In genomic region chr9:91158946-91159345, GRCh38 we compare ENCODE assay signal across 21 cellular contexts.
DNase-seq lines count a peak whose midpoint lies in the region; ATAC-seq, FAIRE-seq and TF ChIP-seq lines count a peak whose summit lies in the region.
"Had no signal": no experiment of that assay in that cellular context is flagged by ENCODE, and none has a peak within 500 bp of the region (broad histone marks: within the 10 kb centered on the region; RNA-seq: fewer than 3 reads in every experiment).

No MANE protein-coding gene starts in this region.

- no peak overlapping the region for H3K56ac ChIP-seq in H1 (replicated peaks; ENCODE audit: insufficient read length, low read depth, low read length)

- H3K23me2 ChIP-seq in H1 (ENCODE audit: low read depth, low read length), result peaks cover 2% of the 10 kb centered on the region; the same call in 1 of the 2 replicates

- H3K27me3 ChIP-seq in H1 (replicated peaks in 1 of 4; ENCODE audit: control insufficient read depth in 3 of 4, extremely low read depth in 1 of 4, insufficient read depth in 3 of 4, low read length in 3 of 4) (no peaks in the 10 kb centered on the region; a peak in 2 of 7 replicates), vagina (no peaks in the 10 kb centered on the region)

- H3K27me3 Mint-ChIP-seq in activated CD4-positive, alpha-beta memory T cell treated with anti-CD3 and anti-CD28 coated beads, Interleukin-2, amount 10 ng/mL, durations not matched to agents 7 days and 5 days, result no peaks in the 10 kb centered on the region
- H3K27me3 Mint-ChIP-seq in activated CD4-positive, alpha-beta memory T cell treated with anti-CD3 and anti-CD28 coated beads for 36 hours, result no peaks in the 10 kb centered on the region
- H3K27me3 Mint-ChIP-seq in stimulated activated naive CD8-positive, alpha-beta T cell treated with anti-CD3 and anti-CD28 coated beads, Interleukin-15, Interleukin-2, amounts not matched to agents 100 ng/mL and 50 ng/mL, for 24 hours, result no peaks in the 10 kb centered on the region
- H3K27me3 Mint-ChIP-seq: CD4-positive, CD25-positive, alpha-beta regulatory T cell had no signal

- H3K79me1 ChIP-seq in H1 (ENCODE audit: low read depth, low read length), result no peaks in the 10 kb centered on the region

- no peak overlapping the region for H2BK5ac ChIP-seq in H1 (ENCODE audit: low read depth, low read length)

- no peak overlapping the region for H2BK12ac ChIP-seq in H1 (ENCODE audit: low read depth, low read length)

- H3K9me3 ChIP-seq in H1 (ENCODE audit: insufficient read depth in 2 of 2, low read depth in 1 of 2, low read length in 1 of 2) (no peaks in the 10 kb centered on the region; a peak in 1 of 4 replicates), vagina (no peaks in the 10 kb centered on the region)
- H3K9me3 ChIP-seq: Caco-2 had no signal

- H3K27ac Mint-ChIP-seq in activated CD4-positive, alpha-beta memory T cell treated with anti-CD3 and anti-CD28 coated beads, Interleukin-2, amount 10 ng/mL, durations not matched to agents 7 days and 5 days, result peak overlapping the region; percentile 74
- H3K27ac Mint-ChIP-seq in activated CD4-positive, alpha-beta memory T cell treated with anti-CD3 and anti-CD28 coated beads for 36 hours, result no peak overlapping the region
- peak overlapping the region; percentile 7 for H3K27ac Mint-ChIP-seq in stimulated activated naive CD8-positive, alpha-beta T cell treated with anti-CD3 and anti-CD28 coated beads, Interleukin-15, Interleukin-2, amounts not matched to agents 100 ng/mL and 50 ng/mL, for 24 hours
- H3K27ac Mint-ChIP-seq: CD4-positive, CD25-positive, alpha-beta regulatory T cell had no signal

- no peak for TF ChIP-seq EP300 in H1 (IDR thresholded peaks at IDR 0.05; ENCODE audit: borderline replicate concordance in 1 of 2, low read depth in 2 of 2, low read length in 2 of 2)

- peak overlapping the region; percentile 74 for H3K4me3 Mint-ChIP-seq in activated CD4-positive, alpha-beta memory T cell treated with anti-CD3 and anti-CD28 coated beads, Interleukin-2, amount 10 ng/mL, durations not matched to agents 7 days and 5 days
- no peak overlapping the region for H3K4me3 Mint-ChIP-seq in activated CD4-positive, alpha-beta memory T cell treated with anti-CD3 and anti-CD28 coated beads for 36 hours
- H3K4me3 Mint-ChIP-seq in stimulated activated naive CD8-positive, alpha-beta T cell treated with anti-CD3 and anti-CD28 coated beads, Interleukin-15, Interleukin-2, amounts not matched to agents 100 ng/mL and 50 ng/mL, for 24 hours, result no peak overlapping the region
- H3K4me3 Mint-ChIP-seq: CD4-positive, CD25-positive, alpha-beta regulatory T cell had no signal

- H3K14ac ChIP-seq in H1 (ENCODE audit: insufficient read length), result no peak overlapping the region

- no peak overlapping the region for H3K4me2 ChIP-seq in H1 (ENCODE audit: insufficient read depth in 1 of 2, low read depth in 2 of 2, low read length in 2 of 2)

- TF ChIP-seq POLR2A in H1 (IDR thresholded peaks at IDR 0.05; ENCODE audit: control extremely low read depth in 1 of 2, low read depth in 2 of 2, low read length in 2 of 2), result no peak
- TF ChIP-seq POLR2A in vagina (IDR thresholded peaks at IDR 0.05), result no peak

- no peak overlapping the region for H4K5ac ChIP-seq in H1 (ENCODE audit: insufficient read length, low read depth, low read length)

- no peak for FAIRE-seq in H1 (lab: Jason Lieb, UNC)
- FAIRE-seq: GM12892, K562 had no signal

- H4K20me1 ChIP-seq in H1 (replicated peaks in 1 of 2; ENCODE audit: control insufficient read depth in 1 of 2, insufficient read depth in 2 of 2, low read length in 2 of 2), result no peaks in the 10 kb centered on the region

- H2BK15ac ChIP-seq in H1 (ENCODE audit: low read length), result no peak overlapping the region

- H3K18ac ChIP-seq in H1 (ENCODE audit: extremely low read depth, low read length), result no peak overlapping the region

- H2BK120ac ChIP-seq in H1 (replicated peaks; ENCODE audit: low read depth, low read length), result no peak overlapping the region

- no peak for ATAC-seq in stimulated activated naive CD8-positive, alpha-beta T cell treated with anti-CD3 and anti-CD28 coated beads, Interleukin-15, Interleukin-2, amounts not matched to agents 100 U/mL and 50 U/mL, for 24 hours
- ATAC-seq in HG03280 (IDR thresholded peaks at IDR 0.05; ENCODE audit: unreplicated experiment), result no peak
- ATAC-seq: HCT116, K562 had no signal

- no peak overlapping the region for H4K91ac ChIP-seq in H1 (replicated peaks; ENCODE audit: insufficient read length, low read length)

- peaks cover 12% of the 10 kb centered on the region for H3K9me3 Mint-ChIP-seq in activated CD4-positive, alpha-beta memory T cell treated with anti-CD3 and anti-CD28 coated beads, Interleukin-2, amount 10 ng/mL, durations not matched to agents 7 days and 5 days
- H3K9me3 Mint-ChIP-seq in activated CD4-positive, alpha-beta memory T cell treated with anti-CD3 and anti-CD28 coated beads for 36 hours, result peaks cover 5% of the 10 kb centered on the region
- no peaks in the 10 kb centered on the region for H3K9me3 Mint-ChIP-seq in stimulated activated naive CD8-positive, alpha-beta T cell treated with anti-CD3 and anti-CD28 coated beads, Interleukin-15, Interleukin-2, amounts not matched to agents 100 ng/mL and 50 ng/mL, for 24 hours

- no peak for DNase-seq in activated CD4-positive, alpha-beta memory T cell treated with anti-CD3 and anti-CD28 coated beads, Interleukin-2, amount 10 ng/mL, durations not matched to agents 7 days and 5 days
- no peak for DNase-seq in activated CD4-positive, alpha-beta memory T cell treated with anti-CD3 and anti-CD28 coated beads for 36 hours
- DNase-seq in stimulated activated naive CD8-positive, alpha-beta T cell treated with anti-CD3 and anti-CD28 coated beads, Interleukin-15, Interleukin-2, amounts not matched to agents 100 U/mL and 50 U/mL, for 24 hours, result no peak
- no peak for DNase-seq in H1 (ENCODE audit: low read depth in 1 of 2, low spot score in 2 of 2)
- peak; percentile 37 for DNase-seq in vagina (ENCODE audit: extremely low spot score in 2 of 2)
- DNase-seq in NK-92 treated with Interleukin-12 subunit alpha and Interleukin-12 subunit beta, amount 100 ng/mL, for 24 hours (lab: John Stamatoyannopoulos, UW), result no peak
- DNase-seq: AML-193; Caco-2; CD4-positive, CD25-positive, alpha-beta regulatory T cell; DMS153; GM23248; NCI-H1048; NCI-H1436 treated with DMSO at 0.1 percent for 48 hours; NCI-H2029 treated with DMSO at 0.1 percent for 48 hours; NCI-H2171 treated with DMSO at 0.1 percent for 48 hours; NCI-H446 treated with DMSO at 0.1 percent for 48 hours had no signal

- no peak overlapping the region for H3K4ac ChIP-seq in H1 (replicated peaks; ENCODE audit: insufficient read length, low read depth, low read length)

- H3K4me1 Mint-ChIP-seq in activated CD4-positive, alpha-beta memory T cell treated with anti-CD3 and anti-CD28 coated beads, Interleukin-2, amount 10 ng/mL, durations not matched to agents 7 days and 5 days, result peaks cover 90% of the 10 kb centered on the region
- peaks cover 42% of the 10 kb centered on the region for H3K4me1 Mint-ChIP-seq in activated CD4-positive, alpha-beta memory T cell treated with anti-CD3 and anti-CD28 coated beads for 36 hours (ENCODE audit: low read depth)
- H3K4me1 Mint-ChIP-seq in stimulated activated naive CD8-positive, alpha-beta T cell treated with anti-CD3 and anti-CD28 coated beads, Interleukin-15, Interleukin-2, amounts not matched to agents 100 ng/mL and 50 ng/mL, for 24 hours (ENCODE audit: low read depth), result peaks cover 76% of the 10 kb centered on the region

- H2AFZ ChIP-seq in H1 (ENCODE audit: low read length), result peak overlapping the region; percentile 57; the same call in 1 of the 2 replicates
- H2AFZ ChIP-seq: GM23248 had no signal

- H3K36me3 ChIP-seq in H1 (ENCODE audit: control insufficient read depth in 2 of 4, insufficient read depth in 4 of 4, low read length in 3 of 4) (no peaks in the 10 kb centered on the region), vagina (no peaks in the 10 kb centered on the region)

- no peaks in the 10 kb centered on the region for H3K79me2 ChIP-seq in H1 (ENCODE audit: control insufficient read depth in 1 of 2, insufficient read depth in 2 of 2, low read length in 2 of 2)

- TF ChIP-seq CTCF in H1 (IDR thresholded peaks at IDR 0.05; ENCODE audit: control extremely low read depth in 1 of 3, insufficient read depth in 1 of 3, low read depth in 1 of 3, low read length in 3 of 3) (no peak), vagina (IDR thresholded peaks at IDR 0.05) (no peak)

- CTCF ChIA-PET in activated CD4-positive, alpha-beta memory T cell treated with anti-CD3 and anti-CD28 coated beads, Interleukin-2, amount 10 ng/mL, durations not matched to agents 7 days and 5 days (lab: Charles Lee), result interaction anchor here (1.1 to 2.4 kb wide), 2 partner anchors 27 to 95 kb away, joined by 3 to 7 read pairs; no protein-coding TSS in a partner anchor
- CTCF ChIA-PET in activated CD4-positive, alpha-beta memory T cell treated with anti-CD3 and anti-CD28 coated beads for 36 hours (lab: Charles Lee), result no interaction called here
- CTCF ChIA-PET in H1 (lab: Charles Lee; ENCODE audit: partially characterized antibody), result no interaction called here

- H3K4me1 ChIP-seq in H1 (replicated peaks in 1 of 4; ENCODE audit: control insufficient read depth in 3 of 4, insufficient read depth in 4 of 4, low read length in 3 of 4) (peaks cover 0 to 15% (median 6%) of the 10 kb centered on the region in 4 experiments; a peak in 5 of 7 replicates), vagina (peaks cover 21% of the 10 kb centered on the region)
- H3K4me1 ChIP-seq: Caco-2 had no signal

- H3K23ac ChIP-seq in H1 (ENCODE audit: insufficient read length), result no peak overlapping the region

- no peak overlapping the region for H3K27ac ChIP-seq in H1 (ENCODE audit: low read depth, low read length)
- no peak overlapping the region for H3K27ac ChIP-seq in vagina
- H3K27ac ChIP-seq: GM23248 had no signal

- H3K4me3 ChIP-seq in H1 (ENCODE audit: extremely low read depth in 1 of 4, insufficient read depth in 2 of 4, low read depth in 3 of 4, low read length in 4 of 4), result no peak overlapping the region
- no peak overlapping the region for H3K4me3 ChIP-seq in vagina
- H3K4me3 ChIP-seq: GM23248, K562 had no signal

- H2AK5ac ChIP-seq in H1 (ENCODE audit: low read depth, low read length), result no peak overlapping the region; the same call in 1 of the 2 replicates

- H4K8ac ChIP-seq in H1 (ENCODE audit: extremely low read depth, insufficient read depth, low read length), result no peak overlapping the region

- POLR2A ChIA-PET in activated CD4-positive, alpha-beta memory T cell treated with anti-CD3 and anti-CD28 coated beads, Interleukin-2, amount 10 ng/mL, durations not matched to agents 7 days and 5 days (lab: Charles Lee), result interaction anchor here (0.5 to 10.6 kb wide), 8 partner anchors 9 to 201 kb away, joined by 3 to 346 read pairs (median 4); no protein-coding TSS in a partner anchor
- POLR2A ChIA-PET in activated CD4-positive, alpha-beta memory T cell treated with anti-CD3 and anti-CD28 coated beads for 36 hours (lab: Charles Lee), result no interaction called here
- POLR2A ChIA-PET in H1 (lab: Charles Lee; ENCODE audit: partially characterized antibody), result interaction anchor here (1.4 kb wide), 1 partner anchor 12 kb away, joined by 3 read pairs; no protein-coding TSS in a partner anchor

- intact Hi-C loops in activated CD4-positive, alpha-beta memory T cell treated with anti-CD3 and anti-CD28 coated beads for 36 hours (cut with micrococcal nuclease), result no loop called here
- intact Hi-C loops in vagina (cut with DNase I), result no loop called here

- peaks cover 79% of the 10 kb centered on the region for H3K36me3 Mint-ChIP-seq in activated CD4-positive, alpha-beta memory T cell treated with anti-CD3 and anti-CD28 coated beads, Interleukin-2, amount 10 ng/mL, durations not matched to agents 7 days and 5 days (ENCODE audit: low read depth)
- peaks cover 2% of the 10 kb centered on the region for H3K36me3 Mint-ChIP-seq in activated CD4-positive, alpha-beta memory T cell treated with anti-CD3 and anti-CD28 coated beads for 36 hours
- H3K36me3 Mint-ChIP-seq in stimulated activated naive CD8-positive, alpha-beta T cell treated with anti-CD3 and anti-CD28 coated beads, Interleukin-15, Interleukin-2, amounts not matched to agents 100 ng/mL and 50 ng/mL, for 24 hours (ENCODE audit: low read depth), result peaks cover 18% of the 10 kb centered on the region
- H3K36me3 Mint-ChIP-seq: CD4-positive, CD25-positive, alpha-beta regulatory T cell had no signal

- no peak for TF ChIP-seq RAD21 in H1 (IDR thresholded peaks at IDR 0.05 in 1 of 2, conservative IDR thresholded peaks at IDR 0.05 in 1 of 2; ENCODE audit: low read depth in 2 of 2, low read length in 2 of 2)

- WGBS in H1 (ENCODE audit: extremely low coverage in 1 of 2, insufficient coverage in 1 of 2, insufficient read length in 1 of 2, insufficient replicate concordance in 2 of 2, low coverage in 1 of 2, low lambda C conversion rate in 2 of 2, missing lambda C conversion rate in 1 of 2), 2 experiments, result 88% methylated on average over 3 of the region's 3 CpGs; no CpG with 5 or more reads in 1 of the 2 experiments

- no peak overlapping the region for H3K9ac ChIP-seq in H1 (replicated peaks in 1 of 4; ENCODE audit: extremely low read depth in 1 of 4, low read depth in 3 of 4, low read length in 3 of 4)
- H3K9ac ChIP-seq: GM23248 had no signal

- no peak overlapping the region for H2BK20ac ChIP-seq in H1 (ENCODE audit: low read length)

Comparison
In these comparisons a context has a peak if more than half of its experiments do, and no peak if none do; other contexts are left out.
1. DNase-seq: peak in vagina (2 of 2); none in activated CD4-positive, alpha-beta memory T cell treated with anti-CD3 and anti-CD28 coated beads, Interleukin-2, amount 10 ng/mL, durations not matched to agents 7 days and 5 days (single experiment), activated CD4-positive, alpha-beta memory T cell treated with anti-CD3 and anti-CD28 coated beads for 36 hours (single experiment), stimulated activated naive CD8-positive, alpha-beta T cell treated with anti-CD3 and anti-CD28 coated beads, Interleukin-15, Interleukin-2, amounts not matched to agents 100 U/mL and 50 U/mL, for 24 hours (single experiment), H1 (0 of 2) and NK-92 treated with Interleukin-12 subunit alpha and Interleukin-12 subunit beta, amount 100 ng/mL, for 24 hours (single experiment).